In genomic region chr10:4678951-4679671, GRCh38 we compare ENCODE assay signal across 18 cellular contexts.
DNase-seq lines count a peak whose midpoint lies in the region; ATAC-seq, FAIRE-seq and TF ChIP-seq lines count a peak whose summit lies in the region.
"Had no signal": no experiment of that assay in that cellular context is flagged by ENCODE, and none has a peak within 500 bp of the region (broad histone marks: within the 10 kb centered on the region; RNA-seq: fewer than 3 reads in every experiment).

No MANE protein-coding gene starts in this region.

- no peaks in the 10 kb centered on the region for H3K9me3 Mint-ChIP-seq in astrocyte (ENCODE audit: unreplicated experiment)
- H3K9me3 Mint-ChIP-seq: memory B cell, neural crest cell had no signal

- H3K36me3 ChIP-seq in astrocyte (ENCODE audit: insufficient read depth, low read length) (no peaks in the 10 kb centered on the region), keratinocyte (ENCODE audit: control insufficient read depth in 2 of 2, extremely low read depth in 1 of 2, insufficient read depth in 2 of 2, low read length in 2 of 2) (no peaks in the 10 kb centered on the region), suprapubic skin (no peaks in the 10 kb centered on the region)

- no peaks in the 10 kb centered on the region for H3K27me3 Mint-ChIP-seq in astrocyte (ENCODE audit: low read depth, unreplicated experiment)

- CTCF ChIA-PET in HEK293T (lab: Yijun Ruan, JAX), result no interaction called here

- TF ChIP-seq EP300 in suprapubic skin (IDR thresholded peaks at IDR 0.05), result no peak

- H3K4me3 Mint-ChIP-seq in astrocyte (ENCODE audit: unreplicated experiment), result no peak overlapping the region
- H3K4me3 Mint-ChIP-seq: activated CD4-positive, alpha-beta T cell treated with anti-CD3 and anti-CD28 coated beads for 36 hours; memory B cell; neural crest cell had no signal

- H3K27ac ChIP-seq in astrocyte (ENCODE audit: low read depth, low read length), result peak overlapping the region; percentile 82
- H3K27ac ChIP-seq in keratinocyte (ENCODE audit: control insufficient read depth, insufficient read depth, low read length), result peak overlapping the region; percentile 90
- H3K27ac ChIP-seq in suprapubic skin, result peak overlapping the region; percentile 80

- FAIRE-seq in astrocyte (lab: Jason Lieb, UNC), result no peak
- FAIRE-seq in keratinocyte (lab: Jason Lieb, UNC), result peak; percentile 23

- H3K4me1 ChIP-seq in astrocyte (ENCODE audit: insufficient read depth, low read length) (peaks cover 11% of the 10 kb centered on the region), keratinocyte (ENCODE audit: control insufficient read depth, extremely low read depth, insufficient read depth, low read length) (peaks cover 37% of the 10 kb centered on the region), suprapubic skin (peaks cover 18% of the 10 kb centered on the region)

- no peak overlapping the region for H3K27ac Mint-ChIP-seq in astrocyte (ENCODE audit: unreplicated experiment)
- H3K27ac Mint-ChIP-seq: activated CD4-positive, alpha-beta T cell treated with anti-CD3 and anti-CD28 coated beads for 36 hours; memory B cell had no signal

- WGBS in suprapubic skin, result 89% methylated on average over 11 of the region's 11 CpGs

- H3K4me3 ChIP-seq in astrocyte (ENCODE audit: insufficient read depth, low read depth, low read length) (no peak overlapping the region), keratinocyte (ENCODE audit: control insufficient read depth in 2 of 3, extremely low read depth in 1 of 3, insufficient read depth in 2 of 3, low read depth in 1 of 3, low read length in 3 of 3) (no peak overlapping the region), suprapubic skin (no peak overlapping the region)

- H3K9ac ChIP-seq in astrocyte (ENCODE audit: low read length) (peak overlapping the region; percentile 69), keratinocyte (ENCODE audit: control insufficient read depth, extremely low read depth, insufficient read depth, low read length) (peak overlapping the region; percentile 85)

- H3K4me1 Mint-ChIP-seq in astrocyte (ENCODE audit: low read depth, unreplicated experiment), result peaks cover 11% of the 10 kb centered on the region
- H3K4me1 Mint-ChIP-seq: activated CD4-positive, alpha-beta T cell treated with anti-CD3 and anti-CD28 coated beads for 36 hours; memory B cell; neural crest cell had no signal

- H2AFZ ChIP-seq in astrocyte (ENCODE audit: low read depth, low read length), result no peak overlapping the region
- no peak overlapping the region for H2AFZ ChIP-seq in keratinocyte (ENCODE audit: control insufficient read depth, low read length)

- no peak for TF ChIP-seq CTCF in astrocyte (IDR thresholded peaks at IDR 0.05; ENCODE audit: insufficient read depth, low read depth, low read length)
- TF ChIP-seq CTCF in keratinocyte (optimal IDR thresholded peaks at IDR 0.05 in 1 of 3, IDR thresholded peaks at IDR 0.05 in 1 of 3, conservative IDR thresholded peaks at IDR 0.05 in 1 of 3; ENCODE audit: extremely low read depth in 1 of 3, insufficient read depth in 2 of 3, low read length in 3 of 3), result no peak
- TF ChIP-seq CTCF in suprapubic skin (IDR thresholded peaks at IDR 0.05), result no peak

- H3K9me3 ChIP-seq in astrocyte (ENCODE audit: insufficient read depth, low read depth, low read length) (no peaks in the 10 kb centered on the region), keratinocyte (ENCODE audit: control insufficient read depth, low read depth, low read length) (no peaks in the 10 kb centered on the region), suprapubic skin (no peaks in the 10 kb centered on the region)

- DNase-seq in HEK293T (ENCODE audit: extremely low spot score) (no peak), astrocyte (ENCODE audit: low read depth) (no peak), keratinocyte (ENCODE audit: low read depth, low spot score) (no peak), suprapubic skin (ENCODE audit: low spot score in 2 of 2) (no peak), H4 (ENCODE audit: low spot score) (no peak), AG08395 (ENCODE audit: low spot score) (no peak)
- DNase-seq: activated CD4-positive, alpha-beta T cell treated with anti-CD3 and anti-CD28 coated beads for 36 hours; activated effector memory CD4-positive, alpha-beta T cell treated with anti-CD3 and anti-CD28 coated beads, Interleukin-2, amount 50 U/mL, for 16 hours; amygdala; glutamatergic neuron; NCI-H2029; NCI-H510A; retina; SIG-M5; stimulated activated CD4-positive, alpha-beta T cell treated with anti-CD3 and anti-CD28 coated beads, Interleukin-2, amount 100 ng/mL, for 24 hours had no signal

- H3K79me2 ChIP-seq in astrocyte (ENCODE audit: insufficient read depth, low read length) (peaks cover 12% of the 10 kb centered on the region), keratinocyte (ENCODE audit: control insufficient read depth, insufficient read depth, low read length) (peaks cover 34% of the 10 kb centered on the region)

- no peaks in the 10 kb centered on the region for H3K36me3 Mint-ChIP-seq in astrocyte (ENCODE audit: low read depth, unreplicated experiment)
- H3K36me3 Mint-ChIP-seq: memory B cell had no signal

- H4K20me1 ChIP-seq in astrocyte (ENCODE audit: insufficient read depth, low read length), result no peaks in the 10 kb centered on the region
- no peaks in the 10 kb centered on the region for H4K20me1 ChIP-seq in keratinocyte (ENCODE audit: control insufficient read depth, extremely low read depth, insufficient read depth, low read length)

- POLR2A ChIA-PET in HEK293T (lab: Yijun Ruan, JAX), result no interaction called here

- dilution Hi-C loops in keratinocyte (cut with MboI; ENCODE audit: extremely low pct_ligation_motif_present, low sequenced_read_pairs), result no loop called here

- H3K27me3 ChIP-seq in astrocyte (ENCODE audit: insufficient read depth, low read length) (no peaks in the 10 kb centered on the region), keratinocyte (ENCODE audit: control insufficient read depth, extremely low read depth, insufficient read depth, low read length) (no peaks in the 10 kb centered on the region), suprapubic skin (no peaks in the 10 kb centered on the region)

- ATAC-seq in HG02759 (IDR thresholded peaks at IDR 0.05; ENCODE audit: unreplicated experiment), result no peak
- ATAC-seq: activated CD4-positive, alpha-beta T cell treated with anti-CD3 and anti-CD28 coated beads for 36 hours had no signal

- H3K4me2 ChIP-seq in astrocyte (ENCODE audit: low read length) (no peak overlapping the region), keratinocyte (ENCODE audit: control insufficient read depth, extremely low read depth, insufficient read depth, low read depth, low read length) (peak overlapping the region; percentile 85)

- TF ChIP-seq POLR2A in suprapubic skin (IDR thresholded peaks at IDR 0.05), result no peak

- H3K9me1 ChIP-seq in keratinocyte (ENCODE audit: control insufficient read depth, extremely low read depth, insufficient read depth, low read length), result no peaks in the 10 kb centered on the region

TF ChIP-seq in HEK293T, 16 proteins besides CTCF, POLR2A, EP300 and RAD21:
- peak; percentile 62 for TF ChIP-seq PKNOX1 (IDR thresholded peaks at IDR 0.05)
- no peak for TF ChIP-seq ARNT (IDR thresholded peaks at IDR 0.05)
